29 cellular contexts compared by ENCODE assay signal in the genomic region with DNA sequence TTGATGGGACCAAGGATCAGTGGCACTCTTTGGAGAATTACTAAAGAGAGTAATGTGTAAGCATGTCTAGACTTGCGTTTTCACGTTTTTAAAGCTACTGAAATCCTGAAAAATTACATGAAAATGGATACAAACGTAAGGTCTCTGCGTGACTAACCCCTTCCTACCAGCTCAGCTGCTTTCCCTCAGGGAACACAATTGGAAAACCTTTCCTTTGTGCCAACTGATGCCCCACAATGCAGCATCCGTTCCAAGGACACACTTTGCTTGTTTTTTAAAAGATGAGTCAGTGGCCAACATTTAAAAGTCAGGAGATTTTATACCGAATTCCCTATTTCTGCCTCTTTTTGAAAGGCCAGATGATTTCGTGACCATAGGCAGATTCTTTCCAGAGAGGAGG.
"Had no signal": no experiment of that assay in that cellular context is flagged by ENCODE, and none has a peak within 500 bp of the region (broad histone marks: within the 10 kb centered on the region; RNA-seq: fewer than 3 reads in every experiment).

No MANE protein-coding gene starts in this region.

- H3K36me3 Mint-ChIP-seq: mesothelial cell of epicardium; naive B cell; natural killer cell treated with Interleukin-12 subunit alpha and Interleukin-12 subunit beta and Interleukin-15 and Interleukin-18, amount 100 ng/mL, for 72 hours; stimulated activated memory B cell treated with anti-CD40 and anti-IgM and Interleukin-4, amounts not matched to agents 10 μg/mL and 1 μg/mL and 100 μg/mL, for 72 hours; type B pancreatic cell had no signal

- H3K4me1 Mint-ChIP-seq: mesothelial cell of epicardium; naive B cell; neural crest cell; stimulated activated memory B cell treated with anti-CD40 and anti-IgM and Interleukin-4, amounts not matched to agents 10 μg/mL and 1 μg/mL and 100 μg/mL, for 72 hours had no signal

- FAIRE-seq: endothelial cell of umbilical vein, keratinocyte, small intestine had no signal

- DNase-seq: dermis blood vessel endothelial cell; effector memory CD4-positive, alpha-beta T cell; gastrocnemius medialis; head of caudate nucleus; left ventricle myocardium superior; mesenchymal stem cell; mucosa of descending colon; naive B cell; right lobe of liver; small intestine; stimulated activated CD4-positive, alpha-beta T cell treated with anti-CD3 and anti-CD28 coated beads, Interleukin-12 subunit alpha, Interleukin-12 subunit beta, amount 100 ng/mL, for 4 hours; stimulated activated CD4-positive, alpha-beta T cell treated with anti-CD3 and anti-CD28 coated beads, Interleukin-2, amount 100 ng/mL, for 24 hours; stimulated activated CD4-positive, alpha-beta T cell treated with anti-CD3 and anti-CD28 coated beads, Interleukin-4, amount 100 ng/mL, for 4 hours; stimulated activated naive CD8-positive, alpha-beta T cell treated with anti-CD3 and anti-CD28 coated beads, Interleukin-15, Interleukin-2, amounts not matched to agents 100 U/mL and 50 U/mL, for 24 hours; substantia nigra; testis; tibial artery had no signal

- H3K27ac ChIP-seq: coronary artery, esophagus muscularis mucosa, gastrocnemius medialis, parathyroid adenoma, right lobe of liver, testis, tibial artery had no signal

- H3K27me3 ChIP-seq: esophagus muscularis mucosa, gastrocnemius medialis, right lobe of liver, testis, tibial artery had no signal

- H3K9me3 ChIP-seq: esophagus muscularis mucosa, gastrocnemius medialis, right lobe of liver, testis, tibial artery had no signal

- H3K9ac ChIP-seq: parathyroid adenoma had no signal

- H3K27ac Mint-ChIP-seq: mesothelial cell of epicardium; naive B cell; natural killer cell treated with Interleukin-12 subunit alpha and Interleukin-12 subunit beta and Interleukin-15 and Interleukin-18, amount 100 ng/mL, for 72 hours; progenitor cell of endocrine pancreas; stimulated activated memory B cell treated with anti-CD40 and anti-IgM and Interleukin-4, amounts not matched to agents 10 μg/mL and 1 μg/mL and 100 μg/mL, for 72 hours; type B pancreatic cell had no signal

- H3K4me3 ChIP-seq: coronary artery, esophagus muscularis mucosa, gastrocnemius medialis, lung, mucosa of descending colon, right lobe of liver, testis, tibial artery had no signal

- H3K9me3 Mint-ChIP-seq: neural crest cell, type B pancreatic cell had no signal

- H2AFZ ChIP-seq: parathyroid adenoma had no signal

- H3K4me1 ChIP-seq: esophagus muscularis mucosa, gastrocnemius medialis, parathyroid adenoma, right lobe of liver, testis, tibial artery had no signal

- ATAC-seq: gastrocnemius medialis; left ventricle myocardium superior; mucosa of descending colon; natural killer cell treated with Interleukin-12 subunit alpha and Interleukin-12 subunit beta and Interleukin-15 and Interleukin-18, amount 100 ng/mL, for 72 hours; right lobe of liver; stimulated activated memory B cell treated with anti-CD40 and anti-IgM and Interleukin-4, amounts not matched to agents 10 μg/mL and 1 μg/mL and 100 μg/mL, for 72 hours; stimulated activated naive CD8-positive, alpha-beta T cell treated with anti-CD3 and anti-CD28 coated beads, Interleukin-15, Interleukin-2, amounts not matched to agents 100 U/mL and 50 U/mL, for 24 hours had no signal

- H3K36me3 ChIP-seq: esophagus muscularis mucosa, gastrocnemius medialis, right lobe of liver, tibial artery had no signal

- H3K4me3 Mint-ChIP-seq: mesothelial cell of epicardium; naive B cell; natural killer cell treated with Interleukin-12 subunit alpha and Interleukin-12 subunit beta and Interleukin-15 and Interleukin-18, amount 100 ng/mL, for 72 hours; neural crest cell; stimulated activated memory B cell treated with anti-CD40 and anti-IgM and Interleukin-4, amounts not matched to agents 10 μg/mL and 1 μg/mL and 100 μg/mL, for 72 hours; type B pancreatic cell had no signal

- H3K27me3 Mint-ChIP-seq: naive B cell; natural killer cell treated with Interleukin-12 subunit alpha and Interleukin-12 subunit beta and Interleukin-15 and Interleukin-18, amount 100 ng/mL, for 72 hours; progenitor cell of endocrine pancreas; stimulated activated memory B cell treated with anti-CD40 and anti-IgM and Interleukin-4, amounts not matched to agents 10 μg/mL and 1 μg/mL and 100 μg/mL, for 72 hours; type B pancreatic cell had no signal

- H3K79me2 ChIP-seq: parathyroid adenoma had no signal
